In genomic region chr12:98373019-98373554, GRCh38 we compare ENCODE assay signal across 8 cellular contexts.
DNase-seq lines count a peak whose midpoint lies in the region; ATAC-seq and TF ChIP-seq lines count a peak whose summit lies in the region.

No MANE protein-coding gene starts in this region.

- DNase-seq in EL = peak; percentile 43
- DNase-seq in NCI-H446 (lab: John Stamatoyannopoulos, UW) = peak; percentile 61 to 79
- peak; percentile 56 for DNase-seq in astrocyte of the spinal cord (ENCODE audit: low read depth, low spot score)
- DNase-seq in right lobe of liver = no peak
- no peak for DNase-seq in activated CD4-positive, CD25-positive, alpha-beta regulatory T cell (lab: John Stamatoyannopoulos, UW)

- no peaks in the 10 kb centered on the region for H3K27me3 ChIP-seq in right lobe of liver

- no peaks in the 10 kb centered on the region for H3K4me1 ChIP-seq in right lobe of liver

- no peak for TF ChIP-seq POLR2A in right lobe of liver (IDR thresholded peaks at IDR 0.05)

- intact Hi-C loops in right lobe of liver (cut with DNase I) = no loop called here

- no peaks in the 10 kb centered on the region for H3K36me3 ChIP-seq in right lobe of liver

- H3K27ac ChIP-seq in right lobe of liver = no peak overlapping the region

- H3K9me3 ChIP-seq in right lobe of liver = no peaks in the 10 kb centered on the region

- TF ChIP-seq CTCF in astrocyte of the spinal cord (IDR thresholded peaks at IDR 0.05; ENCODE audit: low read depth, low read length) (peak; percentile 66), right lobe of liver (IDR thresholded peaks at IDR 0.05) (peak; percentile 41 to 50 (median 45))

- H3K4me3 ChIP-seq in astrocyte of the spinal cord (ENCODE audit: low read depth, low read length) (no peak overlapping the region), right lobe of liver (no peak overlapping the region)

- in situ Hi-C loops in astrocyte of the spinal cord (cut with HindIII; ENCODE audit: low sequenced_read_pairs) = no loop called here

- WGBS in right lobe of liver (ENCODE audit: insufficient coverage, low coverage, low lambda C conversion rate, missing lambda C conversion rate) = 35% methylated on average over 2 of the region's 2 CpGs

- peak; percentile 60 for ATAC-seq in HG03159 (IDR thresholded peaks at IDR 0.05; ENCODE audit: unreplicated experiment)
- peak; percentile 43 to 74 (median 54) for ATAC-seq in right lobe of liver
- ATAC-seq in HG03469 (IDR thresholded peaks at IDR 0.05; ENCODE audit: unreplicated experiment) = no peak
- ATAC-seq in HG02938 (IDR thresholded peaks at IDR 0.05; ENCODE audit: unreplicated experiment) = no peak

Comparison
In these comparisons a context has a peak if more than half of its experiments do, and no peak if none do; other contexts are left out.
1. DNase-seq: peak in EL (single experiment), NCI-H446 (2 of 2) and astrocyte of the spinal cord (single experiment); none in right lobe of liver (0 of 3) and activated CD4-positive, CD25-positive, alpha-beta regulatory T cell (0 of 4).
2. ATAC-seq: peak in HG03159 (single experiment) and right lobe of liver (4 of 4); none in HG03469 (single experiment) and HG02938 (single experiment).